2 cellular contexts compared by ENCODE assay signal in the genomic region with DNA sequence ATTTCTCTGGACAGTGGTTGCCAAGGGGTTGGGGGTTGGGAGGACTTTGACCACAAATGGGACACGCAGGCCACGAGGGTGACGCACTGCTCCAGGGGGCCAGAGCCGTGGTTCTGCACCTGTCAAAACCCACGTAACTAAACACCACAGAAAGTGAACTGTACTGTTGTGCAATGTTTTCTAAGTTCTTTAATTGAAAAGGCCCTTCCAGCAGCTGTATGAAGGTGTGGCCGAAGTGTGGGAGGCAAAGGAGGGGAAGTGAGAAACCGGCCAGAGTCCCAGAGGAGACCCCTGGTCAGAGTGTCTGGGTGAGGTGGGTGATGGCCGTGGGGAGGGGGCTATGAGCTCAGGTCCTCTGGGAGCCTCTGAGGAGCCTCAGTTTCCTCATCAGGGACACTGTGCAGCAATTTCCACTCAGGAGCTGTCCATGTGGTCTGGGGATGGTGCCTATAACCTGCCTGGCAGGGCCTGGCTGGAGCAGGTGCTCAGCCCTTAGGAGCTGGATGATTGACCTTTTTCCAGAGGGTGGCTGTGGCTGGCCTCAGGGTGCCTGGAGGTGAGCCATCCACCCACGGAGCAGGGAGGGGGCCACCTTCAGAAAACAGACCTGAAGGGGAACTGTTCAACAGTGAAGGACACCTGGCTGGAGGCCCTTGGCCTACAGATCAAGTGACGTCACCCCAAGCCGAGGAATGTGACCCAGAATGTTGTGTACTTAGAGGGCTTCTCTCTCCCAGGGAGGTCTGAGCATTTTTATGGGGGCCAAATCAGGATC.
TF ChIP-seq lines count a peak whose summit lies in the region.

No MANE protein-coding gene starts in this region.

TF ChIP-seq in IMR-90, 13 proteins besides CTCF, POLR2A, EP300 and RAD21:
- peak; percentile 76 for TF ChIP-seq CEBPB (IDR thresholded peaks at IDR 0.05; ENCODE audit: low read depth, low read length)
- TF ChIP-seq MAFK (IDR thresholded peaks at IDR 0.05; ENCODE audit: low read depth, low read length) = no peak

TF ChIP-seq in K562, 482 proteins besides CTCF, POLR2A, EP300 and RAD21:
- TF ChIP-seq, protein P1, sequence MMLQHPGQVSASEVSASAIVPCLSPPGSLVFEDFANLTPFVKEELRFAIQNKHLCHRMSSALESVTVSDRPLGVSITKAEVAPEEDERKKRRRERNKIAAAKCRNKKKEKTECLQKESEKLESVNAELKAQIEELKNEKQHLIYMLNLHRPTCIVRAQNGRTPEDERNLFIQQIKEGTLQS (IDR thresholded peaks at IDR 0.05) = peak; percentile 10; the same call in 1 of the 2 replicates
- TF ChIP-seq, protein P1 (CRISPR knock-in tag; conservative IDR thresholded peaks at IDR 0.05) = no peak
- no peak for TF ChIP-seq CBX1 (IDR thresholded peaks at IDR 0.05; ENCODE audit: low read depth)
